In genomic region chrX:8879750-8880149, GRCh38 we compare ENCODE assay signal across 8 cellular contexts.
DNase-seq lines count a peak whose midpoint lies in the region; ATAC-seq, FAIRE-seq and TF ChIP-seq lines count a peak whose summit lies in the region.

No MANE protein-coding gene starts in this region.

- no peak for FAIRE-seq in bronchial epithelial cell (lab: Jason Lieb, UNC)
- no peak for FAIRE-seq in H54 (lab: Jason Lieb, UNC)

- no peaks in the 10 kb centered on the region for H3K9me3 ChIP-seq in A673 (ENCODE audit: low read depth, low read length, poor library complexity, severe bottlenecking)
- no peaks in the 10 kb centered on the region for H3K9me3 ChIP-seq in ovary

- H3K27me3 ChIP-seq in A673 (replicated peaks; ENCODE audit: insufficient read depth, low read depth, low read length, poor library complexity) (peaks cover 4% of the 10 kb centered on the region), bronchial epithelial cell (ENCODE audit: control insufficient read depth, insufficient read depth, low read length) (no peaks in the 10 kb centered on the region), ovary (no peaks in the 10 kb centered on the region)

- intact Hi-C loops in A673 (cut with micrococcal nuclease; ENCODE audit: unreplicated experiment) = no loop called here
- intact Hi-C loops in ovary (cut with DNase I) = loop anchor here in 1 of 4 donors (10.0 kb wide), 1 partner anchor 805 kb away; no protein-coding TSS in a partner anchor

- H3K36me3 ChIP-seq in A673 (ENCODE audit: insufficient read depth, low read length, poor library complexity, severe bottlenecking) (no peaks in the 10 kb centered on the region), bronchial epithelial cell (ENCODE audit: control insufficient read depth, insufficient read depth, low read length) (no peaks in the 10 kb centered on the region), ovary (no peaks in the 10 kb centered on the region)

- WGBS in ovary, 3 donors = 42 to 47% (median 46%) methylated on average over 4 of the region's 4 CpGs

- no TSS peak for BruUV-seq in A673 (replicated peaks; lab: Mats Ljungman, UMichigan)

- H3K9me3 Mint-ChIP-seq in progenitor cell of endocrine pancreas (ENCODE audit: low read depth) = peaks cover 9% of the 10 kb centered on the region

- CTCF ChIA-PET in A673 (lab: Charles Lee) = interaction anchor here (1.0 to 1.2 kb wide), 2 partner anchors 11 to 433 kb away, joined by 3 read pairs; no protein-coding TSS in a partner anchor

- peak; percentile 73 for ATAC-seq in GM18502 (IDR thresholded peaks at IDR 0.05; ENCODE audit: poor library complexity, unreplicated experiment)
- ATAC-seq in GM19324 (IDR thresholded peaks at IDR 0.05; ENCODE audit: low FRiP score, unreplicated experiment) = no peak

- TF ChIP-seq CTCF in A673 (conservative IDR thresholded peaks at IDR 0.05; ENCODE audit: low read depth, low read length) (peak; percentile 71), bronchial epithelial cell (IDR thresholded peaks at IDR 0.05; ENCODE audit: insufficient read depth, low read length, severe bottlenecking) (peak; percentile 65), progenitor cell of endocrine pancreas (IDR thresholded peaks at IDR 0.05; ENCODE audit: unreplicated experiment) (peak; percentile 53), ovary (IDR thresholded peaks at IDR 0.05) (no peak)

- DNase-seq in A673 (ENCODE audit: low spot score) (peak; percentile 39), RPMI8226 (peak; percentile 25), bronchial epithelial cell (ENCODE audit: low read depth) (peak; percentile 20), progenitor cell of endocrine pancreas (ENCODE audit: low spot score, unreplicated experiment) (no peak), H54 (ENCODE audit: insufficient read length, low spot score) (no peak), ovary (no peak)

- H3K27me3 Mint-ChIP-seq in progenitor cell of endocrine pancreas = no peaks in the 10 kb centered on the region

- TF ChIP-seq POLR2A in H54 (IDR thresholded peaks at IDR 0.05; ENCODE audit: low read depth, low read length) (no peak), ovary (IDR thresholded peaks at IDR 0.05) (no peak)

- no peak overlapping the region for H3K4me3 Mint-ChIP-seq in progenitor cell of endocrine pancreas (ENCODE audit: low read depth)

- POLR2A ChIA-PET in A673 (lab: Charles Lee; ENCODE audit: low non-redundant PET) = no interaction called here

- no peaks in the 10 kb centered on the region for H3K4me1 Mint-ChIP-seq in progenitor cell of endocrine pancreas (ENCODE audit: low read depth)

- no peaks in the 10 kb centered on the region for H3K36me3 Mint-ChIP-seq in progenitor cell of endocrine pancreas (ENCODE audit: insufficient read depth)

- H3K4me3 ChIP-seq in A673 (ENCODE audit: low read depth, low read length, poor library complexity, severe bottlenecking) (no peak overlapping the region), bronchial epithelial cell (ENCODE audit: low read depth, low read length) (no peak overlapping the region), ovary (no peak overlapping the region)

- no peaks in the 10 kb centered on the region for H3K4me1 ChIP-seq in A673 (ENCODE audit: insufficient read depth, low read length, poor library complexity, severe bottlenecking)
- H3K4me1 ChIP-seq in ovary (ENCODE audit: insufficient read depth) = no peaks in the 10 kb centered on the region

- H3K27ac ChIP-seq in A673 (ENCODE audit: low read depth, low read length, poor library complexity, severe bottlenecking) (no peak overlapping the region), ovary (no peak overlapping the region)

- no peak for TF ChIP-seq EP300 in ovary (IDR thresholded peaks at IDR 0.05)

- no peak overlapping the region for H3K27ac Mint-ChIP-seq in progenitor cell of endocrine pancreas

Comparison
In these comparisons a context has a peak if more than half of its experiments do, and no peak if none do; other contexts are left out.
1. DNase-seq: peak in A673 (single experiment), RPMI8226 (single experiment) and bronchial epithelial cell (single experiment); none in progenitor cell of endocrine pancreas (single experiment), H54 (single experiment) and ovary (0 of 5).
2. CTCF ChIP-seq: peak in A673 (single experiment), bronchial epithelial cell (single experiment) and progenitor cell of endocrine pancreas (single experiment); none in ovary (0 of 3).